19 cellular contexts compared by ENCODE assay signal in the genomic region with DNA sequence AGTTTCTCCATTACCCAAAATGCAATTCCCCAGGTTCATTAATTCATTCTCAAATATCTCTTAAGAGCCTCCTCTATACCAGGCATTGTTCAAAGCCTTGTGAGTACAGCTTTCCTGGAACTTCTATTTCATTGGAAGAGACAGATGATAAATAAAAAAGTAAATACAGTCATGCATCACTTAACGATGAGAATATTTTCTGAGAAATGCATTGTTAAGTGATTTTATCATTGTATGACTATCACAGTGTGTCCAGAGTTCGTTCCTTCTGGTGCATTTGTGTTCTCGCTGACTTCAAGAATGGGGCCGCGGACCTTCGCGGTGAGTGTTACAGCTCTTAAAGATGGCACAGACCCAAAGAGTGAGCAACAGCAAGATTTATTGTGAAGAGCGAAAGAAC.
"Had no signal": no experiment of that assay in that cellular context is flagged by ENCODE, and none has a peak within 500 bp of the region (broad histone marks: within the 10 kb centered on the region; RNA-seq: fewer than 3 reads in every experiment).

No MANE protein-coding gene starts in this region.

- H3K9me3 ChIP-seq: left ventricle myocardium inferior, pancreas, stomach, thoracic aorta had no signal

- H3K27me3 ChIP-seq: brain microvascular endothelial cell, neural progenitor cell, pancreas, stomach had no signal

- H2AFZ ChIP-seq: neural progenitor cell had no signal

- H3K4me1 Mint-ChIP-seq: activated naive CD4-positive, alpha-beta T cell treated with anti-CD3 and anti-CD28 coated beads, Interleukin-2, amount 50 U/mL, for 24 hours; naive B cell; T-cell had no signal

- H3K4me2 ChIP-seq: neural progenitor cell had no signal

- H3K4me3 ChIP-seq: left ventricle myocardium inferior, neural progenitor cell, pancreas, stomach, thoracic aorta had no signal

- H3K36me3 Mint-ChIP-seq: activated naive CD4-positive, alpha-beta T cell treated with anti-CD3 and anti-CD28 coated beads, Interleukin-2, amount 50 U/mL, for 24 hours; naive B cell; neural progenitor cell; T-cell had no signal

- H3K27me3 Mint-ChIP-seq: activated naive CD4-positive, alpha-beta T cell treated with anti-CD3 and anti-CD28 coated beads, Interleukin-2, amount 50 U/mL, for 24 hours; dendritic cell treated with granulocyte-macrophage colony-stimulating factor and Interleukin-4, amounts not matched to agents 40 ng/mL and 50 ng/mL, for 4 days; effector memory CD8-positive, alpha-beta T cell had no signal

- H3K36me3 ChIP-seq: brain microvascular endothelial cell, left ventricle myocardium inferior, neural progenitor cell, pancreas, stomach, thoracic aorta had no signal

- H3K27ac ChIP-seq: brain microvascular endothelial cell, left ventricle myocardium inferior, neural progenitor cell, pancreas, stomach, thoracic aorta had no signal

- H3K4me3 Mint-ChIP-seq: activated naive CD4-positive, alpha-beta T cell treated with anti-CD3 and anti-CD28 coated beads, Interleukin-2, amount 50 U/mL, for 24 hours; dendritic cell treated with granulocyte-macrophage colony-stimulating factor and Interleukin-4, amounts not matched to agents 40 ng/mL and 50 ng/mL, for 4 days; effector memory CD8-positive, alpha-beta T cell; naive B cell; neural progenitor cell; T-cell had no signal

- H3K27ac Mint-ChIP-seq: activated naive CD4-positive, alpha-beta T cell treated with anti-CD3 and anti-CD28 coated beads, Interleukin-2, amount 50 U/mL, for 24 hours; activated T-helper 2 cell treated with anti-CD3 and anti-CD28 coated beads, Interferon-gamma antibody, Interleukin-2, Interleukin-4, amounts not matched to agents 10 μg/mL and 5 μg/mL and 100 μg/mL, durations not matched to agents 14 hours and 24 hours and 36 hours; dendritic cell treated with granulocyte-macrophage colony-stimulating factor and Interleukin-4, amounts not matched to agents 40 ng/mL and 50 ng/mL, for 4 days; effector memory CD8-positive, alpha-beta T cell; naive B cell; neural progenitor cell; T-cell had no signal

- ATAC-seq: effector memory CD8-positive, alpha-beta T cell; pancreas; T-cell had no signal

- H3K9me3 Mint-ChIP-seq: activated T-helper 2 cell treated with anti-CD3 and anti-CD28 coated beads, Interferon-gamma antibody, Interleukin-2, Interleukin-4, amounts not matched to agents 10 μg/mL and 5 μg/mL and 100 μg/mL, durations not matched to agents 14 hours and 24 hours and 36 hours; dendritic cell treated with granulocyte-macrophage colony-stimulating factor and Interleukin-4, amounts not matched to agents 40 ng/mL and 50 ng/mL, for 4 days; neural progenitor cell had no signal

- H3K4me1 ChIP-seq: left ventricle myocardium inferior, neural progenitor cell, pancreas, stomach had no signal

- DNase-seq: activated CD4-positive, alpha-beta T cell treated with anti-CD3 and anti-CD28 coated beads, Interleukin-2, amount 50 U/mL, for 4 hours; activated CD4-positive, CD25-positive, alpha-beta regulatory T cell treated with anti-CD3 and anti-CD28 coated beads, Interleukin-2, amount 50 U/mL, for 72 hours; brain microvascular endothelial cell; effector memory CD8-positive, alpha-beta T cell; hippocampal formation; left ventricle myocardium inferior; naive B cell; pancreas; retina; stimulated activated CD4-positive, alpha-beta T cell treated with anti-CD3 and anti-CD28 coated beads, Interleukin-12 subunit alpha, Interleukin-12 subunit beta, amount 100 ng/mL, for 4 hours; stimulated activated CD4-positive, alpha-beta T cell treated with anti-CD3 and anti-CD28 coated beads, Interleukin-2, amount 100 ng/mL, for 24 hours; stomach; T-cell; T-helper 9 cell had no signal
